In the genomic region with DNA sequence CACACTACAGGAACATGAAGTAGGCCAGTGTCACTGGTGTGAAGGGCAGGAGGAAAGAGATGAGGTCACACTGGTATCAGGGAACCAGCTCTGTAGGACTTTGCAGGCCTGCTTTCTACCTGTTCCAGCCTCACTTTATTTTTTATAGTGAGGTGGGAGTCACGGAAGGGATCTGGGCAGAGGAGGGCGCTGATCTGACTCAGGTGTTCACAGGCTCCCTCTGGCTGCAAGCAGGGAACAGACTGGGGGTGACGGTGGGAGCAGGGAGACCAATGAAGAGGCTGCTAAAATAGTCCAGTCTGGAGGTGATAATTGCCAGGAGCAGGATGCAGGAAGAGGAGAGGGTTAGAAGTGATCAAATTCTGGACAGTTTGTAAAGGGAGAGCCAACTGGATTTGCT, we compare ENCODE assay signal across 11 cellular contexts. TPM values are rescaled to one million over a fixed set of nuclear protein-coding genes. Genes with fewer than 3 reads are reported as not detected.
DNase-seq lines count a peak whose midpoint lies in the region; ATAC-seq and TF ChIP-seq lines count a peak whose summit lies in the region.
"Had no signal": no experiment of that assay in that cellular context is flagged by ENCODE, and none has a peak within 500 bp of the region (broad histone marks: within the 10 kb centered on the region; RNA-seq: fewer than 3 reads in every experiment).

No MANE protein-coding gene starts in this region.

- no peaks in the 10 kb centered on the region for H3K27me3 ChIP-seq in esophagus muscularis mucosa
- H3K27me3 ChIP-seq in tibial nerve: no peaks in the 10 kb centered on the region

- TF ChIP-seq EP300 in esophagus muscularis mucosa (IDR thresholded peaks at IDR 0.05): no peak
- no peak for TF ChIP-seq EP300 in tibial nerve (IDR thresholded peaks at IDR 0.05)

- ATAC-seq in sciatic nerve (no peak), GM21529 (IDR thresholded peaks at IDR 0.05; ENCODE audit: unreplicated experiment) (no peak)

- intact Hi-C loops in esophagus muscularis mucosa (cut with DNase I): no loop called here
- intact Hi-C loops in sciatic nerve (cut with DNase I): loop anchor here (10.0 kb wide), 2 partner anchors 114 to 684 kb away; no protein-coding TSS in a partner anchor

- WGBS in esophagus muscularis mucosa: 44% methylated on average over 3 of the region's 3 CpGs
- WGBS in tibial nerve, 2 donors: 52 to 54% methylated on average over 3 of the region's 3 CpGs

- TF ChIP-seq CTCF in 22Rv1 (IDR thresholded peaks at IDR 0.05) (peak; percentile 20), esophagus muscularis mucosa (IDR thresholded peaks at IDR 0.05) (peak; percentile 24 to 48 (median 41)), tibial nerve (IDR thresholded peaks at IDR 0.05) (no peak)

- DNase-seq in COLO668 (lab: John Stamatoyannopoulos, UW; ENCODE audit: unreplicated experiment): peak; percentile 18
- peak; percentile 23 for DNase-seq in NCI-H526 treated with DMSO at 0.1 percent for 48 hours (lab: John Stamatoyannopoulos, UW)
- DNase-seq in esophagus muscularis mucosa (ENCODE audit: extremely low spot score): no peak
- no peak for DNase-seq in sciatic nerve (ENCODE audit: low spot score)
- DNase-seq in hippocampal formation (lab: John Stamatoyannopoulos, UW): no peak
- DNase-seq in tibial nerve (ENCODE audit: low spot score in 2 of 2): no peak
- DNase-seq: erythroblast, KBM-7, SIG-M5 had no signal

- TF ChIP-seq POLR2A in esophagus muscularis mucosa (IDR thresholded peaks at IDR 0.05; ENCODE audit: low read depth): no peak
- TF ChIP-seq POLR2A in tibial nerve (IDR thresholded peaks at IDR 0.05): no peak

- H3K4me1 ChIP-seq in esophagus muscularis mucosa (peaks cover 7 to 43% (median 40%) of the 10 kb centered on the region in 4 donors), tibial nerve (peaks cover 0 to 27% (median 14%) of the 10 kb centered on the region in 4 donors)

- H3K9me3 ChIP-seq in esophagus muscularis mucosa: no peaks in the 10 kb centered on the region
- H3K9me3 ChIP-seq in tibial nerve: no peaks in the 10 kb centered on the region

- H3K4me3 ChIP-seq in esophagus muscularis mucosa (no peak overlapping the region), tibial nerve (no peak overlapping the region)

- H3K27ac ChIP-seq in 22Rv1 (no peak overlapping the region; the same call in 1 of the 2 replicates), esophagus muscularis mucosa (replicated peaks in 1 of 4) (peak overlapping the region; percentile 46 to 95 (median 74)), tibial nerve (peak overlapping the region in 1 of 4 donors; percentile 48)

- H3K36me3 ChIP-seq in esophagus muscularis mucosa (no peaks in the 10 kb centered on the region), tibial nerve (no peaks in the 10 kb centered on the region)

RNA-seq across cellular contexts. Expression of a gene that starts 2.8 kb away (rescaled TPM):
- total RNA-seq in esophagus muscularis mucosa: 10 to 100 TPM in 2 of 4 donors, 1 to 10 TPM in 2; 6.3 to 21.3 (median 12.1) TPM
- total RNA-seq in sciatic nerve: 10.5 TPM
- 10 to 100 TPM; 11.4 to 21.0 (median 16.0) TPM for total RNA-seq in tibial nerve

RNA-seq across cellular contexts. Expression of a gene that starts 3.5 kb away (rescaled TPM):
- total RNA-seq in esophagus muscularis mucosa: under 1 TPM in 3 of 4 donors, not detected in 1; 0.26 to 0.52 (median 0.50) TPM
- total RNA-seq in sciatic nerve: 1.2 TPM
- 1 to 10 TPM in 2 of 4 donors, under 1 TPM in 2; 0.42 to 2.1 (median 1.4) TPM for total RNA-seq in tibial nerve

RNA-seq across cellular contexts. Expression of a gene that starts 18.6 kb away (rescaled TPM):
- 10 to 100 TPM; 39.9 to 73.3 (median 51.4) TPM for total RNA-seq in esophagus muscularis mucosa
- 72.8 TPM for total RNA-seq in sciatic nerve
- total RNA-seq in tibial nerve: 10 to 100 TPM; 20.1 to 44.7 (median 24.6) TPM

RNA-seq across cellular contexts. Expression of a gene that starts 37.2 kb away (rescaled TPM):
- total RNA-seq in esophagus muscularis mucosa: 10 to 100 TPM; 27.0 to 43.6 (median 35.5) TPM
- total RNA-seq in sciatic nerve: 22.8 TPM
- 10 to 100 TPM; 25.3 to 46.0 (median 33.9) TPM for total RNA-seq in tibial nerve

RNA-seq across cellular contexts. Expression of a gene that starts 42.6 kb away (rescaled TPM):
- total RNA-seq in esophagus muscularis mucosa (1 to 10 TPM in 1 of 4 donors, not detected in 3; 1.3 TPM), sciatic nerve (0.67 TPM), tibial nerve (1 to 10 TPM in 1 of 4 donors, under 1 TPM in 2, not detected in 1; 0.21 to 2.1 (median 0.98) TPM)

Comparison
In these comparisons a context has a peak if more than half of its experiments do, and no peak if none do; other contexts are left out.
1. CTCF ChIP-seq: peak in 22Rv1 (single experiment) and esophagus muscularis mucosa (3 of 3); none in tibial nerve (0 of 5).
2. DNase-seq: peak in COLO668 (single experiment) and NCI-H526 treated with DMSO at 0.1 percent for 48 hours (single experiment); none in esophagus muscularis mucosa (single experiment), sciatic nerve (single experiment), hippocampal formation (0 of 2) and tibial nerve (0 of 2).